Comparison of ENCODE assay signal across 39 cellular contexts in the genomic region with DNA sequence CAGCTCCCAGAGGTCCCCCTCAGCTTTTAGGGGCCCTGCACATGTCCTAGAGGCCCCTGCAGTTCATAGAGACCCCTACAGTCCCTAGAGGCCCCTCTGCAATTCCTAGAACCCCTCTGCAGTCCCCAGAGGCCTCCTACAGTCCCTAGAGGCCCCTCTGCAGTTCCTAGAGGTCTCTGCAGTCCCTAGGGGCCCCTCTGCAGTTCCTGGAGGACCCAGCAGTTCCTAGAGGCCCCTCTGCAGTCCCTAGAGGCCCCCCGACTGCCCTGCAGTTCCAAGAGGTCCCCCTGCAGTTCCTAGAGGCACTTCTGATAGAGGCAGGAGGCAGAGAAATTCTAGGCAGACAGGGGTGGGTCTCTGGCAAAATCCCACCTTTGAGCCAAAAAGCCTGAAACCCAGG. TPM values are rescaled to one million over a fixed set of nuclear protein-coding genes. Genes with fewer than 3 reads are reported as not detected.
"Had no signal": no experiment of that assay in that cellular context is flagged by ENCODE, and none has a peak within 500 bp of the region (broad histone marks: within the 10 kb centered on the region; RNA-seq: fewer than 3 reads in every experiment).

No MANE protein-coding gene starts in this region.

- DNase-seq: Kasumi-1, MG63, MM.1S, MV-4-11, NCI-H1048, NCI-H1092, NCI-H1092 treated with DMSO at 0.1 percent for 48 hours, NCI-H1105, NCI-H1105 treated with DMSO at 0.1 percent for 48 hours, NCI-H1417, NCI-H1417 treated with DMSO at 0.1 percent for 48 hours, NCI-H1436, NCI-H1436 treated with DMSO at 0.1 percent for 48 hours, NCI-H146, NCI-H1694, NCI-H1694 treated with DMSO at 0.1 percent for 48 hours, NCI-H187, NCI-H187 treated with DMSO at 0.1 percent for 48 hours, NCI-H1930, NCI-H2029, NCI-H2029 treated with DMSO at 0.1 percent for 48 hours, NCI-H2081, NCI-H2081 treated with DMSO at 0.1 percent for 48 hours, NCI-H2107, NCI-H2171, NCI-H2171 treated with DMSO at 0.1 percent for 48 hours, NCI-H2227 treated with DMSO at 0.1 percent for 48 hours, NCI-H226, NCI-H345, NCI-H446, NCI-H446 treated with DMSO at 0.1 percent for 48 hours, NCI-H510A, NCI-H510A treated with DMSO at 0.1 percent for 48 hours, NCI-H524 treated with DMSO at 0.1 percent for 48 hours had no signal

- H3K27ac ChIP-seq: KMS-11 had no signal

- H3K36me3 ChIP-seq: MG63 had no signal

- H3K4me2 ChIP-seq: KMS-11 had no signal

- H3K9me3 ChIP-seq: MG63 had no signal

- H3K4me3 ChIP-seq: MG63 had no signal

- H3K9ac ChIP-seq: KMS-11 had no signal

RNA-seq across cellular contexts. Expression of gene MC2R, which starts 35.4 kb away (rescaled TPM):
- total RNA-seq: LHCN-M2, M059J, MCF 10A, NCI-H460 had no signal

RNA-seq across cellular contexts. Expression of gene MC5R, which starts 56.0 kb away (rescaled TPM):
- total RNA-seq: LHCN-M2, M059J, MCF 10A, NCI-H460 had no signal
